20 cellular contexts compared by ENCODE assay signal in the genomic region with DNA sequence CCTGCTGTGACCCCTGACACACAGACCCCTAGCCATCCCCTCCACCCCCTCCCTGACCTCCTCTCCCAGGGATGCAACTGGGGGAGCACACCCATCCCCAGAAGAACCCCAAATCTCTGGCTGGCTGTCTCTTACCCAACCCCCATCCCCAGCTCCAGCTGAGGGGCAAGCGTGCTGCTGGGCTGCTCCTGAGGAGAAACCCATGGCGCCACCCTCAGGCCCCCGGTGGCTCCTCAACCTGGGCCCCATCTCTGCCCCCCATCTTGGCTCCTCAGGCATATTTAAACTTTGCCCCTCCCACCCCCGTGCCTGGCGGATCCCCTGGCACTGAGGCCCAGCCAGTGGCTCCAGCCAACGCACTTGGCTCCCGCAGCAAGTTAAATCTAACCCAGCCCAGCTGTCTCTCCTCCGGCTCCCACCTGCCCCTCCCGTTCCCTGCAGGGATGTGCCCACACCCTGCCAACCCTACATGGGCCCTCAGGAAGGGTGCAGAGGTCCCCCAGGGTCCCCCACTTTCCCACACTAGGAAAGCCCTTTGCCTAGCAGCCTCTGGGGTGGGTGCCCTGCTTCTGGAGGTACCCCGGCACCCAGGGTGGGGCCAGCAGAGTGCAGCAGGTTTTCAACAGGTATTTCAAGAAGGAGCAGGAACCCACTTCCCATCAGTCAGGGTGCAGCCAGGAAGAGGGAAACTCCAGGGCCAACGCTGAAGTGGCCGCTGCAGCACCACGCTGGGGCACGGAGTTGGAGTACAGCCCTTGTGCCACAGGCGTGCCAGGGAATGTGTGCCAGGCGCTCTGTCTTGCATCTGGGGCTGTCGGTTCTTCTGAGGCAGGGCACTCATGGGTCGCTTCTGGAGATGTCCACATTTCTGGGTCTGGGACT. TPM values are rescaled to one million over a fixed set of nuclear protein-coding genes. Genes with fewer than 3 reads are reported as not detected.
DNase-seq lines count a peak whose midpoint lies in the region; ATAC-seq and TF ChIP-seq lines count a peak whose summit lies in the region.
"Had no signal": no experiment of that assay in that cellular context is flagged by ENCODE, and none has a peak within 500 bp of the region (broad histone marks: within the 10 kb centered on the region; RNA-seq: fewer than 3 reads in every experiment).

No MANE protein-coding gene starts in this region.

- no peak overlapping the region for H3K4me3 Mint-ChIP-seq in osteocyte (ENCODE audit: unreplicated experiment)
- H3K4me3 Mint-ChIP-seq in stimulated activated memory B cell treated with anti-CD40 and anti-IgM and Interleukin-4, amounts not matched to agents 10 μg/mL and 1 μg/mL and 100 μg/mL, for 72 hours: no peak overlapping the region
- H3K4me3 Mint-ChIP-seq: CD8-positive, alpha-beta memory T cell had no signal

- WGBS in stomach, 5 donors: 41 to 59% (median 49%) methylated on average over 12 to 18 of the region's 18 CpGs

- no peak overlapping the region for H2AFZ ChIP-seq in OCI-LY7 (ENCODE audit: low read length)

- no peaks in the 10 kb centered on the region for H3K79me2 ChIP-seq in OCI-LY7 (ENCODE audit: insufficient read depth, low read depth, low read length)

- DNase-seq in Right ventricle myocardium inferior (ENCODE audit: missing footprints) (peak; percentile 62), cardiac septum (ENCODE audit: low spot score) (no peak), OCI-LY7 (ENCODE audit: low spot score) (no peak), left cardiac atrium (no peak), stomach (peak; percentile 46), osteocyte (ENCODE audit: extremely low spot score, unreplicated experiment) (no peak), SHP77 treated with DMSO at 0.1 percent for 48 hours (lab: John Stamatoyannopoulos, UW) (no peak)
- DNase-seq: BE2C; CD8-positive, alpha-beta memory T cell; EL; NCI-H1417 treated with DMSO at 0.1 percent for 48 hours; NCI-H2081; NCI-H524 treated with DMSO at 0.1 percent for 48 hours; NK-92 treated with Interleukin-12 subunit alpha and Interleukin-12 subunit beta, amount 100 ng/mL, for 24 hours had no signal

- H3K9me3 ChIP-seq in OCI-LY7 (ENCODE audit: low read length) (no peaks in the 10 kb centered on the region), stomach (no peaks in the 10 kb centered on the region)
- H3K9me3 ChIP-seq: BE2C, HAP-1 had no signal

- BruUV-seq in OCI-LY7 (replicated peaks; lab: Mats Ljungman, UMichigan): no TSS peak

- CTCF ChIA-PET in OCI-LY7 (lab: Charles Lee; ENCODE audit: unreplicated experiment): no interaction called here

- TF ChIP-seq POLR2A in stomach (IDR thresholded peaks at IDR 0.05): no peak

- peaks cover 6% of the 10 kb centered on the region for H3K4me1 ChIP-seq in OCI-LY7 (ENCODE audit: insufficient read depth, low read length, poor library complexity, severe bottlenecking)
- H3K4me1 ChIP-seq in stomach: peaks cover 21 to 40% (median 28%) of the 10 kb centered on the region in 4 donors
- H3K4me1 ChIP-seq: BE2C had no signal

- intact Hi-C loops in Right ventricle myocardium inferior (cut with DNase I): no loop called here
- intact Hi-C loops in cardiac septum (cut with DNase I): no loop called here
- intact Hi-C loops in OCI-LY7 (cut with micrococcal nuclease; ENCODE audit: unreplicated experiment): no loop called here
- intact Hi-C loops in left cardiac atrium (cut with DNase I): loop anchor here in 1 of 2 donors (10.0 kb wide), 1 partner anchor 48 kb away; the partner anchor contains the start of gene MTG2
- intact Hi-C loops in stomach (cut with DNase I; ENCODE audit: low total_unique reads): no loop called here

- TF ChIP-seq CTCF in OCI-LY7 (conservative IDR thresholded peaks at IDR 0.05; ENCODE audit: low read length) (0 out of 2 replicates have a peak, but pooled peaks have one; percentile 25), stomach (IDR thresholded peaks at IDR 0.05) (no peak), osteocyte (IDR thresholded peaks at IDR 0.05) (no peak)

- ATAC-seq in Right ventricle myocardium inferior: peak; percentile 47
- peak; percentile 27 to 54 for ATAC-seq in left cardiac atrium
- ATAC-seq in stimulated activated memory B cell treated with anti-CD40 and anti-IgM and Interleukin-4, amounts not matched to agents 10 μg/mL and 1 μg/mL and 100 μg/mL, for 72 hours: no peak

- H4K20me1 ChIP-seq in OCI-LY7 (ENCODE audit: insufficient read depth, low read length): no peaks in the 10 kb centered on the region

- no peak overlapping the region for H3K27ac Mint-ChIP-seq in osteocyte (ENCODE audit: unreplicated experiment)
- H3K27ac Mint-ChIP-seq in stimulated activated memory B cell treated with anti-CD40 and anti-IgM and Interleukin-4, amounts not matched to agents 10 μg/mL and 1 μg/mL and 100 μg/mL, for 72 hours: no peak overlapping the region

- H3K36me3 ChIP-seq in OCI-LY7 (ENCODE audit: insufficient read depth, low read length): no peaks in the 10 kb centered on the region
- H3K36me3 ChIP-seq in stomach: no peaks in the 10 kb centered on the region
- H3K36me3 ChIP-seq: BE2C, HAP-1 had no signal

- no peaks in the 10 kb centered on the region for H3K36me3 Mint-ChIP-seq in osteocyte (ENCODE audit: unreplicated experiment)
- no peaks in the 10 kb centered on the region for H3K36me3 Mint-ChIP-seq in stimulated activated memory B cell treated with anti-CD40 and anti-IgM and Interleukin-4, amounts not matched to agents 10 μg/mL and 1 μg/mL and 100 μg/mL, for 72 hours
- H3K36me3 Mint-ChIP-seq: CD8-positive, alpha-beta memory T cell; IgD-negative memory B cell had no signal

- H3K9me3 Mint-ChIP-seq in osteocyte (ENCODE audit: unreplicated experiment): no peaks in the 10 kb centered on the region
- no peaks in the 10 kb centered on the region for H3K9me3 Mint-ChIP-seq in stimulated activated memory B cell treated with anti-CD40 and anti-IgM and Interleukin-4, amounts not matched to agents 10 μg/mL and 1 μg/mL and 100 μg/mL, for 72 hours
- H3K9me3 Mint-ChIP-seq: IgD-negative memory B cell had no signal

- no peaks in the 10 kb centered on the region for H3K27me3 Mint-ChIP-seq in osteocyte (ENCODE audit: unreplicated experiment)
- H3K27me3 Mint-ChIP-seq in stimulated activated memory B cell treated with anti-CD40 and anti-IgM and Interleukin-4, amounts not matched to agents 10 μg/mL and 1 μg/mL and 100 μg/mL, for 72 hours: no peaks in the 10 kb centered on the region
- H3K27me3 Mint-ChIP-seq: IgD-negative memory B cell had no signal

- H3K4me1 Mint-ChIP-seq in osteocyte (ENCODE audit: unreplicated experiment): peaks cover 5% of the 10 kb centered on the region
- peaks cover 6% of the 10 kb centered on the region for H3K4me1 Mint-ChIP-seq in stimulated activated memory B cell treated with anti-CD40 and anti-IgM and Interleukin-4, amounts not matched to agents 10 μg/mL and 1 μg/mL and 100 μg/mL, for 72 hours

- no peak overlapping the region for H3K4me2 ChIP-seq in OCI-LY7 (ENCODE audit: low read length)

- H3K27ac ChIP-seq in OCI-LY7 (ENCODE audit: low read depth, low read length, poor library complexity, severe bottlenecking) (no peak overlapping the region), stomach (no peak overlapping the region)
- H3K27ac ChIP-seq: SK-N-MC had no signal

- no peak for TF ChIP-seq EP300 in stomach (IDR thresholded peaks at IDR 0.05)

- POLR2A ChIA-PET in OCI-LY7 (lab: Charles Lee): no interaction called here

- no peaks in the 10 kb centered on the region for H3K9me2 ChIP-seq in OCI-LY7 (ENCODE audit: insufficient read depth, low read length)

- H3K4me3 ChIP-seq in OCI-LY7 (ENCODE audit: low read depth, low read length, poor library complexity, severe bottlenecking) (no peak overlapping the region), stomach (no peak overlapping the region)
- H3K4me3 ChIP-seq: HAP-1, SK-N-MC had no signal

- peaks cover 0 to 64% (median 5%) of the 10 kb centered on the region in 3 donors for H3K27me3 ChIP-seq in stomach
- H3K27me3 ChIP-seq: BE2C had no signal

RNA-seq across cellular contexts. Expression of gene OSBPL2, which starts 5.3 kb away (rescaled TPM):
- total RNA-seq in Right ventricle myocardium inferior (59.5 TPM), cardiac septum (55.1 TPM), OCI-LY7 (2022) (40.0 and 44.8 TPM in 2 replicates), left cardiac atrium (10 to 100 TPM; 40.1 to 41.2 TPM), stomach (10 to 100 TPM; 23.2 to 83.4 (median 66.3) TPM), osteocyte (46.3 and 50.9 TPM in 2 replicates)
- total RNA-seq in OCI-LY7 (2014; rRNA removed; shearing (Covaris generic)): 17.2 and 20.7 TPM in 2 replicates
- 10 to 100 TPM; 15.1 to 19.7 (median 19.7) TPM for polyA plus RNA-seq in stomach

RNA-seq across cellular contexts. Expression of gene HRH3, which starts 12.9 kb away (rescaled TPM):
- total RNA-seq in Right ventricle myocardium inferior (not detected), cardiac septum (not detected), OCI-LY7 (2022) (not detected in 2 replicates), left cardiac atrium (not detected), stomach (not detected), osteocyte (not detected in 2 replicates)
- not detected in 2 replicates for total RNA-seq in OCI-LY7 (2014; rRNA removed; shearing (Covaris generic))
- polyA plus RNA-seq in stomach: not detected
- total RNA-seq: CD8-positive, alpha-beta memory T cell; HT-29; LHCN-M2 had no signal
- polyA plus RNA-seq: CD8-positive, alpha-beta memory T cell; IgD-negative memory B cell had no signal

RNA-seq across cellular contexts. Expression of gene MTG2, which starts 50.2 kb away (rescaled TPM):
- total RNA-seq in Right ventricle myocardium inferior: 21.6 TPM
- 26.6 TPM for total RNA-seq in cardiac septum
- 20.3 and 24.1 TPM in 2 replicates for total RNA-seq in OCI-LY7 (2014; rRNA removed; shearing (Covaris generic))
- total RNA-seq in OCI-LY7 (2022): 37.5 and 38.6 TPM in 2 replicates
- 10 to 100 TPM; 19.1 to 28.9 TPM for total RNA-seq in left cardiac atrium
- 10 to 100 TPM; 13.6 to 77.9 (median 22.8) TPM for total RNA-seq in stomach
- polyA plus RNA-seq in stomach: 10 to 100 TPM; 14.7 to 28.2 (median 19.8) TPM
- total RNA-seq in osteocyte: 29.3 and 30.7 TPM in 2 replicates

Comparison
In these comparisons a context has a peak if more than half of its experiments do, and no peak if none do; other contexts are left out.
1. DNase-seq: peak in Right ventricle myocardium inferior (single experiment) and stomach (single experiment); none in cardiac septum (single experiment), OCI-LY7 (single experiment), left cardiac atrium (single experiment), osteocyte (single experiment) and SHP77 treated with DMSO at 0.1 percent for 48 hours (single experiment).